24 cellular contexts compared by ENCODE assay signal in the genomic region with DNA sequence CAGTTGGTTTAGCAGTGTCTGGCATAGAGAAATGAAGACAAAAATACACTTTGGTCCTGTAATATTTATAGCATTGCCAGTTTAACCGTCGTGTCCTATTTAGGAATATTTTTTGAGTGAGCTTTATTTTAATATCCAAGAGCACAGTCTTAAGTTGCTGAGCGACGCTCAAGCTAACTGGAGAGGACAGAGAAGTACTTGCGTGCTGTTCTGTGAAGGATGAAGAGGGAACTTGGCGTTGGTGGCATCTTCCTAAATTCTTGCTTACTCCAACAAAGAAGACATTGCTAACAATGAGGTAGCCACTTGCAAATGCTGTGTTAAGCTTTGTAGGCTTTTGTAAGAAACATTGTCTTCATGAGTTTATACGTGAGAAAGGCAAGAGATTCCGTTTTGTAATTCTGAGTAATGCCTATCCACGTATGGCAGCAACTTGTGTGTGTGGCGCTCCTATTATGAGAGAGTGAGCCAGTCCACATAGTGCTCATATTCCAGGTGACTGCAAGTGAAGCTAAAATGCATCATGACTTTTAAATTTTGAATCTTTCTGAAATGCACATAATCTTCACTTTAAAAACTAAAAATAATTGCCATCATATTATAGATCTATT. TPM values are rescaled to one million over a fixed set of nuclear protein-coding genes. Genes with fewer than 3 reads are reported as not detected.
DNase-seq lines count a peak whose midpoint lies in the region; ATAC-seq and TF ChIP-seq lines count a peak whose summit lies in the region.
"Had no signal": no experiment of that assay in that cellular context is flagged by ENCODE, and none has a peak within 500 bp of the region (broad histone marks: within the 10 kb centered on the region; RNA-seq: fewer than 3 reads in every experiment).

No MANE protein-coding gene starts in this region.

- intact Hi-C loops in heart right ventricle (cut with DNase I): no loop called here

- H3F3A ChIP-seq in GM23338 (replicated peaks; ENCODE audit: low read depth): no peaks in the 10 kb centered on the region

- DNase-seq in GM23338 (ENCODE audit: low spot score) (peak; percentile 25), SIG-M5 treated with dmso at 0.1 percent for 504 hours (lab: John Stamatoyannopoulos, UW; ENCODE audit: unreplicated experiment) (peak; percentile 67), heart right ventricle (no peak)
- no peak for DNase-seq in activated CD4-positive, alpha-beta T cell treated with anti-CD3 and anti-CD28 coated beads, Interleukin-2, amount 50 U/mL, for 48 hours
- DNase-seq: activated CD4-positive, CD25-positive, alpha-beta regulatory T cell treated with anti-CD3 and anti-CD28 coated beads, Interleukin-2, amount 50 U/mL, for 72 hours; activated CD8-positive, alpha-beta T cell treated with anti-CD3 and anti-CD28 coated beads for 36 hours; activated effector memory CD4-positive, alpha-beta T cell treated with anti-CD3 and anti-CD28 coated beads, Interleukin-2, amount 50 U/mL, for 16 hours; activated naive CD8-positive, alpha-beta T cell treated with anti-CD3 and anti-CD28 coated beads, Interleukin-2, amount 50 U/mL, for 24 hours; BE2C; body of pancreas; foreskin fibroblast; GOT3; hippocampal formation; natural killer cell; NCI-H1092; NCI-H2029; NCI-H345; OCI-M1 had no signal

- H3K27me3 Mint-ChIP-seq in GM23338 (ENCODE audit: insufficient read depth, low read depth, poor library complexity): peaks cover 3% of the 10 kb centered on the region

- no peak overlapping the region for H3K27ac Mint-ChIP-seq in GM23338
- H3K27ac Mint-ChIP-seq: activated CD8-positive, alpha-beta T cell treated with anti-CD3 and anti-CD28 coated beads for 36 hours; activated naive CD8-positive, alpha-beta T cell treated with anti-CD3 and anti-CD28 coated beads, Interleukin-2, amount 50 U/mL, for 24 hours; natural killer cell had no signal

- ATAC-seq in GM23338: no peak; the same call in 2 of the 3 replicates
- peak in 5 of 8 donors; percentile 21 to 49 (median 39) for ATAC-seq in heart right ventricle
- ATAC-seq in GM19452 (IDR thresholded peaks at IDR 0.05; ENCODE audit: unreplicated experiment): no peak
- no peak for ATAC-seq in GM21526 (IDR thresholded peaks at IDR 0.05; ENCODE audit: low FRiP score, unreplicated experiment)
- ATAC-seq in GM19023 (IDR thresholded peaks at IDR 0.05; ENCODE audit: unreplicated experiment): no peak
- ATAC-seq: activated CD8-positive, alpha-beta T cell treated with anti-CD3 and anti-CD28 coated beads for 36 hours; activated naive CD8-positive, alpha-beta T cell treated with anti-CD3 and anti-CD28 coated beads, Interleukin-2, amount 50 U/mL, for 24 hours; body of pancreas; left lobe of liver; natural killer cell; sciatic nerve had no signal

- H3K4me1 ChIP-seq in GM23338 (ENCODE audit: insufficient read depth): peaks cover 9% of the 10 kb centered on the region
- peaks cover 10 to 78% (median 42%) of the 10 kb centered on the region in 9 donors for H3K4me1 ChIP-seq in heart right ventricle
- peaks cover 20 to 22% (median 22%) of the 10 kb centered on the region in 3 donors for H3K4me1 ChIP-seq in skeletal muscle tissue (ENCODE audit: control insufficient read depth in 3 of 3, insufficient read depth in 3 of 3, low read length in 3 of 3)
- H3K4me1 ChIP-seq: body of pancreas had no signal

- H3K4me3 ChIP-seq in GM23338 (no peak overlapping the region), heart right ventricle (peak overlapping the region in 1 of 10 donors; percentile 2), skeletal muscle tissue (ENCODE audit: low read length in 3 of 3) (peak overlapping the region; percentile 15 to 44 (median 37))
- H3K4me3 ChIP-seq: body of pancreas had no signal

- H3K9me2 ChIP-seq in GM23338 (ENCODE audit: insufficient read depth): 0 out of 2 replicates have a peak, but pooled peaks cover 5% of the 10 kb centered on the region

- H3K9me3 Mint-ChIP-seq in GM23338: no peaks in the 10 kb centered on the region
- H3K9me3 Mint-ChIP-seq: activated CD8-positive, alpha-beta T cell treated with anti-CD3 and anti-CD28 coated beads for 36 hours; activated naive CD8-positive, alpha-beta T cell treated with anti-CD3 and anti-CD28 coated beads, Interleukin-2, amount 50 U/mL, for 24 hours; natural killer cell had no signal

- no peak overlapping the region for H3K4me2 ChIP-seq in GM23338

- H3K9ac ChIP-seq in skeletal muscle tissue (ENCODE audit: low read depth in 1 of 3, low read length in 3 of 3): peak overlapping the region in 1 of 3 donors; percentile 10

- 57 to 62% methylated on average over 10 of the region's 10 CpGs for WGBS in heart right ventricle, 2 donors

- no peak overlapping the region for H2AFZ ChIP-seq in GM23338

- H3K79me2 ChIP-seq in GM23338 (replicated peaks; ENCODE audit: insufficient read depth): no peaks in the 10 kb centered on the region

- no peaks in the 10 kb centered on the region for H4K20me1 ChIP-seq in GM23338 (replicated peaks; ENCODE audit: insufficient read depth)

- peaks cover 30% of the 10 kb centered on the region for H3K4me1 Mint-ChIP-seq in GM23338
- H3K4me1 Mint-ChIP-seq: activated naive CD8-positive, alpha-beta T cell treated with anti-CD3 and anti-CD28 coated beads, Interleukin-2, amount 50 U/mL, for 24 hours; natural killer cell had no signal

- H3K27ac ChIP-seq in GM23338 (ENCODE audit: low read depth): no peak overlapping the region
- peak overlapping the region in 9 of 10 donors; percentile 13 to 61 (median 49) for H3K27ac ChIP-seq in heart right ventricle
- no peak overlapping the region for H3K27ac ChIP-seq in skeletal muscle tissue (ENCODE audit: low read depth, low read length)
- H3K27ac ChIP-seq: body of pancreas had no signal

- H3K9me3 ChIP-seq in heart right ventricle: no peaks in the 10 kb centered on the region
- no peaks in the 10 kb centered on the region for H3K9me3 ChIP-seq in skeletal muscle tissue (ENCODE audit: control insufficient read depth in 3 of 3, low read length in 3 of 3)
- H3K9me3 ChIP-seq: BE2C, body of pancreas had no signal

- H3K4me3 Mint-ChIP-seq in GM23338: no peak overlapping the region
- H3K4me3 Mint-ChIP-seq: activated CD8-positive, alpha-beta T cell treated with anti-CD3 and anti-CD28 coated beads for 36 hours; activated naive CD8-positive, alpha-beta T cell treated with anti-CD3 and anti-CD28 coated beads, Interleukin-2, amount 50 U/mL, for 24 hours; natural killer cell had no signal

- TF ChIP-seq CTCF in GM23338 (conservative IDR thresholded peaks at IDR 0.05; ENCODE audit: low read depth in 2 of 2) (no peak), heart right ventricle (IDR thresholded peaks at IDR 0.05) (no peak)

- H3K36me3 ChIP-seq in GM23338 (ENCODE audit: insufficient read depth): no peaks in the 10 kb centered on the region
- H3K36me3 ChIP-seq in heart right ventricle: no peaks in the 10 kb centered on the region
- no peaks in the 10 kb centered on the region for H3K36me3 ChIP-seq in skeletal muscle tissue (ENCODE audit: control insufficient read depth in 3 of 3, insufficient read depth in 3 of 3, low read length in 3 of 3)

- no peaks in the 10 kb centered on the region for H3K27me3 ChIP-seq in GM23338 (ENCODE audit: insufficient read depth)
- H3K27me3 ChIP-seq in heart right ventricle: no peaks in the 10 kb centered on the region
- no peaks in the 10 kb centered on the region for H3K27me3 ChIP-seq in skeletal muscle tissue (ENCODE audit: control insufficient read depth in 3 of 3, insufficient read depth in 3 of 3, low read length in 3 of 3)
- H3K27me3 ChIP-seq: BE2C, body of pancreas had no signal

- no peaks in the 10 kb centered on the region for H3K36me3 Mint-ChIP-seq in GM23338 (ENCODE audit: low read depth)
- H3K36me3 Mint-ChIP-seq: natural killer cell had no signal

TF ChIP-seq in GM23338, 12 proteins besides CTCF, POLR2A, EP300 and RAD21 (continues in another document):
- TF ChIP-seq POLR2AphosphoS5 (IDR thresholded peaks at IDR 0.05; ENCODE audit: low read depth) (no peak), ZNF331 (CRISPR knock-in tag; IDR thresholded peaks at IDR 0.05; ENCODE audit: low read depth) (no peak), NANOG (IDR thresholded peaks at IDR 0.05; ENCODE audit: borderline replicate concordance) (no peak), EZH2phosphoT487 (IDR thresholded peaks at IDR 0.05; ENCODE audit: unreplicated experiment) (no peak), JUNB (IDR thresholded peaks at IDR 0.05; ENCODE audit: unreplicated experiment) (no peak), STAT1 (IDR thresholded peaks at IDR 0.05; ENCODE audit: unreplicated experiment) (no peak), CREB1 (CRISPR knock-in tag; IDR thresholded peaks at IDR 0.05; ENCODE audit: low read depth) (no peak)
- TF ChIP-seq, protein P1, sequence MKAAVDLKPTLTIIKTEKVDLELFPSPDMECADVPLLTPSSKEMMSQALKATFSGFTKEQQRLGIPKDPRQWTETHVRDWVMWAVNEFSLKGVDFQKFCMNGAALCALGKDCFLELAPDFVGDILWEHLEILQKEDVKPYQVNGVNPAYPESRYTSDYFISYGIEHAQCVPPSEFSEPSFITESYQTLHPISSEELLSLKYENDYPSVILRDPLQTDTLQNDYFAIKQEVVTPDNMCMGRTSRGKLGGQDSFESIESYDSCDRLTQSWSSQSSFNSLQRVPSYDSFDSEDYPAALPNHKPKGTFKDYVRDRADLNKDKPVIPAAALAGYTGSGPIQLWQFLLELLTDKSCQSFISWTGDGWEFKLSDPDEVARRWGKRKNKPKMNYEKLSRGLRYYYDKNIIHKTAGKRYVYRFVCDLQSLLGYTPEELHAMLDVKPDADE (IDR thresholded peaks at IDR 0.05): no peak

RNA-seq across cellular contexts. Expression of a gene that starts 50.6 kb away (rescaled TPM):
- 3.1 and 3.4 TPM in 2 replicates for total RNA-seq in GM23338 (2014; rRNA removed; shearing (Covaris generic))
- polyA plus RNA-seq in GM23338 (2016; fragmentation: Nextera tagmentation; extraction: Ambion mirVana): 2.1 and 2.4 TPM in 2 replicates
- 100 to 1,000 TPM; 197 to 405 (median 267) TPM for total RNA-seq in heart right ventricle
- polyA plus RNA-seq in heart right ventricle: 10 to 100 TPM; 27.5 to 29.1 TPM
- 34.4 TPM for total RNA-seq in skeletal muscle tissue

Comparison
In these comparisons a context has a peak if more than half of its experiments do, and no peak if none do; other contexts are left out.
1. ATAC-seq: peak in heart right ventricle (5 of 8); none in GM23338 (single experiment), GM19452 (single experiment), GM21526 (single experiment) and GM19023 (single experiment).
2. DNase-seq: peak in GM23338 (single experiment) and SIG-M5 treated with dmso at 0.1 percent for 504 hours (single experiment); none in heart right ventricle (0 of 2) and activated CD4-positive, alpha-beta T cell treated with anti-CD3 and anti-CD28 coated beads, Interleukin-2, amount 50 U/mL, for 48 hours (0 of 2).
3. H3K27ac ChIP-seq: peak in heart right ventricle (9 of 10); none in GM23338 (single experiment) and skeletal muscle tissue (single experiment).